ENCODE assay signal across 28 cellular contexts in genomic region chr5:108016101-108016500, GRCh38.
"Had no signal": no experiment of that assay in that cellular context is flagged by ENCODE, and none has a peak within 500 bp of the region (broad histone marks: within the 10 kb centered on the region; RNA-seq: fewer than 3 reads in every experiment).

No MANE protein-coding gene starts in this region.

- H3K36me3 ChIP-seq: left lung, pancreas, prostate gland, stomach, thyroid gland, transverse colon, upper lobe of left lung, vagina had no signal

- H3K9me3 ChIP-seq: left lung, pancreas, prostate gland, spleen, stomach, testis, thyroid gland, transverse colon, upper lobe of left lung, vagina had no signal

- H3K27ac ChIP-seq: left lung, pancreas, prostate gland, skin epidermis, spleen, stomach, testis, thyroid gland, transverse colon, upper lobe of left lung, vagina had no signal

- H3K27ac Mint-ChIP-seq: mesothelial cell of epicardium; nephron; stimulated activated naive B cell treated with anti-CD40 and anti-IgM and Interleukin-4, amounts not matched to agents 10 μg/mL and 1 μg/mL and 100 μg/mL, for 72 hours had no signal

- H3K4me1 Mint-ChIP-seq: mesothelial cell of epicardium, naive B cell, nephron had no signal

- DNase-seq: hippocampal formation; kidney; left colon; left lung; mesendoderm; naive B cell; nucleus accumbens; pancreas; retina; right cardiac atrium; spleen; stimulated activated CD4-positive, alpha-beta T cell treated with anti-CD3 and anti-CD28 coated beads, Interleukin-4, amount 100 ng/mL, for 4 hours; stimulated activated CD8-positive, alpha-beta memory T cell treated with anti-CD3 and anti-CD28 coated beads, Interleukin-4, amount 100 ng/mL, for 48 hours; stimulated activated naive B cell treated with anti-CD40 and anti-IgM and Interleukin-4, amounts not matched to agents 10 μg/mL and 1 μg/mL and 100 μg/mL, for 72 hours; stimulated activated naive CD8-positive, alpha-beta T cell treated with anti-CD3 and anti-CD28 coated beads, Interleukin-15, Interleukin-2, amounts not matched to agents 100 U/mL and 50 U/mL, for 24 hours; stomach; testis; thyroid gland; transverse colon; upper lobe of left lung had no signal

- H3K27me3 ChIP-seq: left lung, pancreas, spleen, stomach, testis, thyroid gland, transverse colon, upper lobe of left lung, vagina had no signal

- H3K27me3 Mint-ChIP-seq: naive B cell; stimulated activated naive B cell treated with anti-CD40 and anti-IgM and Interleukin-4, amounts not matched to agents 10 μg/mL and 1 μg/mL and 100 μg/mL, for 72 hours had no signal

- H3K4me3 ChIP-seq: left lung, lung, pancreas, prostate gland, skin epidermis, spleen, stomach, testis, thyroid gland, transverse colon, upper lobe of left lung, vagina had no signal

- H3K4me3 Mint-ChIP-seq: mesothelial cell of epicardium; nephron; neural crest cell; stimulated activated naive B cell treated with anti-CD40 and anti-IgM and Interleukin-4, amounts not matched to agents 10 μg/mL and 1 μg/mL and 100 μg/mL, for 72 hours had no signal

- H3K9me3 Mint-ChIP-seq: mesothelial cell of epicardium; naive B cell; nephron; neural crest cell; stimulated activated naive B cell treated with anti-CD40 and anti-IgM and Interleukin-4, amounts not matched to agents 10 μg/mL and 1 μg/mL and 100 μg/mL, for 72 hours had no signal

- H3K4me1 ChIP-seq: left lung, pancreas, prostate gland, spleen, stomach, testis, thyroid gland, transverse colon, upper lobe of left lung, vagina had no signal

- ATAC-seq: left colon; left lung; pancreas; right cardiac atrium; sciatic nerve; stimulated activated naive B cell treated with anti-CD40 and anti-IgM and Interleukin-4, amounts not matched to agents 10 μg/mL and 1 μg/mL and 100 μg/mL, for 72 hours; stimulated activated naive CD8-positive, alpha-beta T cell treated with anti-CD3 and anti-CD28 coated beads, Interleukin-15, Interleukin-2, amounts not matched to agents 100 U/mL and 50 U/mL, for 24 hours had no signal
